8 cellular contexts compared by ENCODE assay signal in the genomic region with DNA sequence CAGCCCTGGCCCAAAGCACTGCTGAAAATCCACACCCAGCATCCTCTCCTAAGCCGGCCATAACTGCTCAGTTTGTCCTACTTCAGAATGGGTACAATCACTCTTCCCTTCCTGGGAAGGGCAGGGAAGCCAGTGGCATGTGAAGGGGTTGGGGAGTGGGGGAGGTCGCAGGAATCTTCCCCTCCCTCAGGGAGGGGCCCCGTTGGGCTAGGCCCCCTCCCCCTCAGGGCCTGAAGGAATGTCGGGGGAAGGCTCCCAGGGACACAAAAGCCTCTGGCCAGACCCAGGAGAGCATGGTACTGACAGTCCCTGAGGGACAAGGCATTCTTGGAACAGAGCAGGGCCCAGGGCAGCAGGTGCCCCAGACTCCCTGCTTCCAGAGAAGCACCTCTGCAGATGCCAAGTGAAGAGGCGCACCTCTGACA.
DNase-seq lines count a peak whose midpoint lies in the region; ATAC-seq and TF ChIP-seq lines count a peak whose summit lies in the region.

No MANE protein-coding gene starts in this region.

- H3K4me1 ChIP-seq in KMS-11 (ENCODE audit: low read depth, poor library complexity, severe bottlenecking) (peaks cover 13% of the 10 kb centered on the region), muscle layer of duodenum (ENCODE audit: control insufficient read depth in 1 of 2, insufficient read depth in 2 of 2, low read length in 2 of 2) (peaks cover 16 to 26% of the 10 kb centered on the region in 2 donors)

- in situ Hi-C loops in GM13976 (cut with MboI; ENCODE audit: low sequenced_read_pairs, unreplicated experiment) = loop anchor here (25.0 kb wide), 1 partner anchor 129 kb away; no protein-coding TSS in a partner anchor

- no peaks in the 10 kb centered on the region for H3K9me3 ChIP-seq in muscle layer of duodenum (ENCODE audit: control insufficient read depth in 1 of 2, low read length in 2 of 2)

- TF ChIP-seq CTCF in AG10803 (conservative IDR thresholded peaks at IDR 0.05; ENCODE audit: low read length) (no peak), KMS-11 (conservative IDR thresholded peaks at IDR 0.05; ENCODE audit: low read depth, low read length) (no peak), coronary artery (IDR thresholded peaks at IDR 0.05) (no peak), GM13976 (IDR thresholded peaks at IDR 0.05; ENCODE audit: borderline replicate concordance, control extremely low read depth, extremely low read depth, insufficient read depth, missing control alignments) (no peak)

- no peaks in the 10 kb centered on the region for H4K20me1 ChIP-seq in KMS-11 (ENCODE audit: insufficient read depth)

- H3K4me2 ChIP-seq in KMS-11 = peak overlapping the region; percentile 96

- peaks cover 19% of the 10 kb centered on the region; the same call in 1 of the 2 replicates for H3K79me2 ChIP-seq in KMS-11 (ENCODE audit: insufficient read depth, low read depth)

- H3K27me3 ChIP-seq in KMS-11 (ENCODE audit: insufficient read depth, low read depth) (no peaks in the 10 kb centered on the region), muscle layer of duodenum (ENCODE audit: low read depth, low read length) (no peaks in the 10 kb centered on the region)

- H3K4me3 ChIP-seq in AG10803 (ENCODE audit: low read length) = peak overlapping the region; percentile 92
- no peak overlapping the region for H3K4me3 ChIP-seq in KMS-11 (IDR thresholded peaks at IDR 0.05; ENCODE audit: insufficient read depth, low read depth, low read length)
- H3K4me3 ChIP-seq in coronary artery = peak overlapping the region; percentile 95
- peak overlapping the region; percentile 78 to 91 for H3K4me3 ChIP-seq in muscle layer of duodenum (ENCODE audit: low read depth in 1 of 2, low read length in 2 of 2)

- peak overlapping the region; percentile 87 for H3K9ac ChIP-seq in KMS-11

- ATAC-seq in GM18511 (IDR thresholded peaks at IDR 0.05; ENCODE audit: unreplicated experiment) (no peak), HG03342 (IDR thresholded peaks at IDR 0.05; ENCODE audit: unreplicated experiment) (no peak)

- DNase-seq in AG10803 (ENCODE audit: low read depth) = no peak
- DNase-seq in coronary artery (ENCODE audit: low spot score) = no peak
- DNase-seq in GM13976 (ENCODE audit: low spot score) = no peak
- DNase-seq in NCI-H446 (lab: John Stamatoyannopoulos, UW) = no peak

- H3K27ac ChIP-seq in KMS-11 (peak overlapping the region; percentile 59; the same call in 1 of the 2 replicates), coronary artery (peak overlapping the region; percentile 93 to 99), muscle layer of duodenum (ENCODE audit: low read length) (peak overlapping the region; percentile 83)

- H2AFZ ChIP-seq in KMS-11 (ENCODE audit: low read depth) = no peak overlapping the region

- H3K36me3 ChIP-seq in KMS-11 (ENCODE audit: insufficient read depth) (no peaks in the 10 kb centered on the region), muscle layer of duodenum (ENCODE audit: control insufficient read depth in 1 of 2, insufficient read depth in 2 of 2, low read length in 2 of 2) (peaks cover 23 to 41% of the 10 kb centered on the region in 2 donors)
